In the genomic region with DNA sequence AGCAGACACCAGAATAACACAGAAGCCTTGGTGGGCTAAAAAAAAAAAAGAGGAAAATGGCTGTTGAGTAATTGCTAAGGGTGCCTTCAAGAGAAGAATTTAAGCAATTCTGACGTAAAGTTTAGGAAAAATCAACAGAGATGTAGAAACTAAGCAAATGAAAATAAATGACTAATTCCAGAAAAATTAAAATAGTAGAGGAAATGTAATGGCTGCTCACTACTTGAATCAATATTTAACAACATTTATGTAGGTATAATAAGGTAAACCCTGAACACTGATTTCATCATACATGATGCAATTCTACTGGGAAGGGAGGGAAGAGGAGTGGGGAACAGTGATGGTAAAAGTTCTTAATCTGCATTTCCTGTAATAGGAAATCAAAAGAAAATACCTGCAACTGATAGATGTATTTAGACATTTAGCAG, we compare ENCODE assay signal across 1 cellular context.
A peak's percentile ranks its signal among the peaks of the same experiment; 100 is the strongest.
TF ChIP-seq lines count a peak whose summit lies in the region.

No MANE protein-coding gene starts in this region.

TF ChIP-seq in A549, 52 proteins besides CTCF, POLR2A, EP300 and RAD21 (continued from another document):
- TF ChIP-seq GATA3 (IDR thresholded peaks at IDR 0.05; ENCODE audit: borderline replicate concordance): peak; percentile 93
- peak; percentile 97 to 99 for TF ChIP-seq CEBPB (IDR thresholded peaks at IDR 0.05)
- TF ChIP-seq KDM1A (IDR thresholded peaks at IDR 0.05; ENCODE audit: low read depth): no peak
- TF ChIP-seq ESRRA (IDR thresholded peaks at IDR 0.05; ENCODE audit: borderline replicate concordance, low read length): no peak
- TF ChIP-seq RNF2 (IDR thresholded peaks at IDR 0.05; ENCODE audit: borderline replicate concordance, low read depth): no peak
- no peak for TF ChIP-seq NFE2L2 (conservative IDR thresholded peaks at IDR 0.05; ENCODE audit: low read length)
